ENCODE assay signal across 30 cellular contexts in the genomic region with DNA sequence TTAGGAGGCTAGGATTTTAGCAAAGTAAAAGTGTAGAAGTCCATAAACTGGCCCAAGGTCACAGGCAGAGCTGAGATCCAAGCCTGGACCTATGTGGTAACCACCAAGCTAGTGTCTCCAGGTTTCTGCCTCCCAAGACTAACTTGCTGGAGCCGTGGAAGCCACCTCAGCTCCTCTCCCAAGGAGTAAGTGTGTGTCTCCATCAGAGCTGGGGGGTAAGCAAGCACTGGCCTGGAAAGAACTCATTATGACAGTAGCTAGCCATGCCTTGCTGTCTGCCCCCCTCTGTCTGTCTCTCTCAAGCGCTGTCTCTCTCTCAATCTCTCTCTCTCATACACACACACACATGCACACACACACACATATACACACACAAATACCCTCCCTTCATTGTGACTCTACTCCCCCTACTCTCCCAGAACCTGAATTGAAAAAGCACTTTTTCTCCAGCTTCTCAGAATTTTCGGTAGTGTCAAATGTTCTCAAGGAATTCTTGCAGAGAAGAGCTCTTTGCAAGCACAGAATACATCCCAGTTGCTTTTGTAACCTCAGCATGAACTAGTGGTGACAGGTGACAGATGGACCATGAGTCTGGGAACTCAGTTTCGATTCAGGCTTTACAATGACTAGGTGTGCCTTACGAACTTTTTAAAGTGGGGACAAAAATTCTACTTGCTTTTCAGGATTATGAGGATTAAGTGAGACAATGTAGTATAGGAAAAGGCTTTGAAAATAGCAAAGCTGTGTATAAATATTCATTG.
A peak's percentile ranks its signal among the peaks of the same experiment; 100 is the strongest.
DNase-seq lines count a peak whose midpoint lies in the region; ATAC-seq, FAIRE-seq and TF ChIP-seq lines count a peak whose summit lies in the region.
"Had no signal": no experiment of that assay in that cellular context is flagged by ENCODE, and none has a peak within 500 bp of the region (broad histone marks: within the 10 kb centered on the region; RNA-seq: fewer than 3 reads in every experiment).

No MANE protein-coding gene starts in this region.

- no peaks in the 10 kb centered on the region for H3K79me1 ChIP-seq in mesendoderm (ENCODE audit: low read length)

- H3K36me3 Mint-ChIP-seq in stimulated activated memory B cell treated with anti-CD40 and anti-IgM and Interleukin-4, amounts not matched to agents 10 μg/mL and 1 μg/mL and 100 μg/mL, for 72 hours, result peaks cover 22% of the 10 kb centered on the region
- no peaks in the 10 kb centered on the region for H3K36me3 Mint-ChIP-seq in activated T-cell treated with anti-CD3 and anti-CD28 coated beads, Interleukin-2, amount 50 U/mL, for 24 hours (ENCODE audit: low read depth)
- H3K36me3 Mint-ChIP-seq: CD8-positive, alpha-beta T cell; naive thymus-derived CD8-positive, alpha-beta T cell had no signal

- H3K4me3 Mint-ChIP-seq in stimulated activated memory B cell treated with anti-CD40 and anti-IgM and Interleukin-4, amounts not matched to agents 10 μg/mL and 1 μg/mL and 100 μg/mL, for 72 hours, result no peak overlapping the region
- H3K4me3 Mint-ChIP-seq in activated T-cell treated with anti-CD3 and anti-CD28 coated beads, Interleukin-2, amount 50 U/mL, for 24 hours, result no peak overlapping the region
- H3K4me3 Mint-ChIP-seq: activated naive CD4-positive, alpha-beta T cell treated with anti-CD3 and anti-CD28 coated beads, Interleukin-2, amount 50 U/mL, for 24 hours; CD8-positive, alpha-beta T cell; immature natural killer cell; naive thymus-derived CD8-positive, alpha-beta T cell; WTC11 had no signal

- H3K4me3 ChIP-seq in GM23248 (no peak overlapping the region), K562 (no peak overlapping the region), mesendoderm (ENCODE audit: low read length) (no peak overlapping the region)
- H3K4me3 ChIP-seq: A549, coronary artery, ovary, Peyer's patch, SJCRH30 had no signal

- H3F3A ChIP-seq in GM23248 (ENCODE audit: insufficient read depth), result peaks cover 6% of the 10 kb centered on the region; the same call in 1 of the 2 replicates

- in situ Hi-C loops in GM23248 (cut with MboI), result no loop called here
- in situ Hi-C loops in K562 (cut with MboI), result no loop called here

- H3K79me2 ChIP-seq in GM23248 (ENCODE audit: insufficient read depth) (no peaks in the 10 kb centered on the region), K562 (ENCODE audit: control insufficient read depth, insufficient read depth, low read length) (no peaks in the 10 kb centered on the region), mesendoderm (ENCODE audit: control insufficient read depth, insufficient read depth, low read length) (no peaks in the 10 kb centered on the region)

- no peak for TF ChIP-seq CTCF in K562 (IDR thresholded peaks at IDR 0.05 in 2 of 3, conservative IDR thresholded peaks at IDR 0.05 in 1 of 3; ENCODE audit: insufficient read depth in 2 of 3, low read depth in 1 of 3, low read length in 3 of 3)

- no peak overlapping the region for H3K4me2 ChIP-seq in GM23248 (ENCODE audit: unreplicated experiment)
- H3K4me2 ChIP-seq in K562 (ENCODE audit: insufficient read depth, low read length), result no peak overlapping the region
- no peak overlapping the region for H3K4me2 ChIP-seq in mesendoderm (ENCODE audit: low read length)

- TF ChIP-seq RAD21 in K562 (CRISPR knock-in tag; conservative IDR thresholded peaks at IDR 0.05 in 1 of 2, IDR thresholded peaks at IDR 0.05 in 1 of 2), result no peak

- no peak overlapping the region for H2BK5ac ChIP-seq in mesendoderm (ENCODE audit: low read length)

- no peaks in the 10 kb centered on the region for H3K27me3 Mint-ChIP-seq in stimulated activated memory B cell treated with anti-CD40 and anti-IgM and Interleukin-4, amounts not matched to agents 10 μg/mL and 1 μg/mL and 100 μg/mL, for 72 hours
- no peaks in the 10 kb centered on the region for H3K27me3 Mint-ChIP-seq in activated T-cell treated with anti-CD3 and anti-CD28 coated beads, Interleukin-2, amount 50 U/mL, for 24 hours
- H3K27me3 Mint-ChIP-seq: activated naive CD4-positive, alpha-beta T cell treated with anti-CD3 and anti-CD28 coated beads, Interleukin-2, amount 50 U/mL, for 24 hours had no signal

- peak overlapping the region; percentile 5 for H3K27ac Mint-ChIP-seq in stimulated activated memory B cell treated with anti-CD40 and anti-IgM and Interleukin-4, amounts not matched to agents 10 μg/mL and 1 μg/mL and 100 μg/mL, for 72 hours
- no peak overlapping the region for H3K27ac Mint-ChIP-seq in activated T-cell treated with anti-CD3 and anti-CD28 coated beads, Interleukin-2, amount 50 U/mL, for 24 hours
- H3K27ac Mint-ChIP-seq: activated naive CD4-positive, alpha-beta T cell treated with anti-CD3 and anti-CD28 coated beads, Interleukin-2, amount 50 U/mL, for 24 hours; CD8-positive, alpha-beta T cell; WTC11 had no signal

- no peak overlapping the region; the same call in 1 of the 2 replicates for H3K9ac ChIP-seq in GM23248
- H3K9ac ChIP-seq in K562 (ENCODE audit: insufficient read depth in 1 of 2, low read depth in 2 of 2, low read length in 2 of 2), result no peak overlapping the region
- H3K9ac ChIP-seq in mesendoderm (ENCODE audit: low read length), result no peak overlapping the region

- H3K4me1 ChIP-seq in GM23248 (ENCODE audit: insufficient read depth), result peaks cover 27% of the 10 kb centered on the region
- peaks cover 3 to 25% of the 10 kb centered on the region in 2 experiments; a peak in 4 of 5 replicates for H3K4me1 ChIP-seq in K562 (replicated peaks in 1 of 2; ENCODE audit: control insufficient read depth in 2 of 2, insufficient read depth in 2 of 2, low read length in 2 of 2)
- H3K4me1 ChIP-seq in mesendoderm (ENCODE audit: control insufficient read depth, low read depth, low read length), result peaks cover 4% of the 10 kb centered on the region

- peak overlapping the region; percentile 24; the same call in 1 of the 2 replicates for H2AFZ ChIP-seq in GM23248
- H2AFZ ChIP-seq in K562 (ENCODE audit: low read depth, low read length), result no peak overlapping the region

- 62% methylated on average over 5 of the region's 5 CpGs for WGBS in GM23248 (ENCODE audit: low coverage in 1 of 2, low lambda C conversion rate in 2 of 2, missing lambda C conversion rate in 2 of 2), 2 experiments
- 15% methylated on average over 5 of the region's 5 CpGs for WGBS in K562 (ENCODE audit: insufficient coverage, low coverage, missing lambda C conversion rate)
- no CpG with 5 or more reads among the region's 5 CpGs for WGBS in mesendoderm (ENCODE audit: extremely low coverage, insufficient coverage, low lambda C conversion rate)

- H3K4me1 Mint-ChIP-seq in stimulated activated memory B cell treated with anti-CD40 and anti-IgM and Interleukin-4, amounts not matched to agents 10 μg/mL and 1 μg/mL and 100 μg/mL, for 72 hours, result peaks cover 29% of the 10 kb centered on the region
- peaks cover 22% of the 10 kb centered on the region for H3K4me1 Mint-ChIP-seq in activated T-cell treated with anti-CD3 and anti-CD28 coated beads, Interleukin-2, amount 50 U/mL, for 24 hours (ENCODE audit: low read depth)

- no peak overlapping the region for H2BK120ac ChIP-seq in mesendoderm (ENCODE audit: low read depth, low read length)

- H4K20me1 ChIP-seq in GM23248 (ENCODE audit: insufficient read depth) (no peaks in the 10 kb centered on the region), K562 (replicated peaks; ENCODE audit: control insufficient read depth, insufficient read depth, low read length) (no peaks in the 10 kb centered on the region)

- no peak for FAIRE-seq in K562 (lab: Jason Lieb, UNC)
- FAIRE-seq: A549, urothelium cell line had no signal

- no peak overlapping the region for H4K5ac ChIP-seq in mesendoderm (ENCODE audit: low read length)

- H2AK5ac ChIP-seq in mesendoderm (ENCODE audit: low read length), result no peak overlapping the region

- no peak overlapping the region for H3K4ac ChIP-seq in mesendoderm (ENCODE audit: low read depth, low read length)

- no peaks in the 10 kb centered on the region for H3K9me2 ChIP-seq in GM23248 (ENCODE audit: insufficient read depth)

- no peaks in the 10 kb centered on the region for H3K9me1 ChIP-seq in K562 (ENCODE audit: control insufficient read depth, insufficient read depth, low read length)

- BruUV-seq in K562 (replicated peaks; lab: Mats Ljungman, UMichigan), result no TSS peak

- no peak overlapping the region for H3K18ac ChIP-seq in mesendoderm (ENCODE audit: low read length)

- H3K36me3 ChIP-seq in GM23248 (ENCODE audit: low read depth), result no peaks in the 10 kb centered on the region
- H3K36me3 ChIP-seq in K562 (ENCODE audit: control insufficient read depth, insufficient read depth, low read length), result no peaks in the 10 kb centered on the region
- H3K36me3 ChIP-seq in mesendoderm (ENCODE audit: control insufficient read depth, insufficient read depth, low read length), result no peaks in the 10 kb centered on the region
- H3K36me3 ChIP-seq: ovary, Peyer's patch, SJCRH30 had no signal

- H3K23ac ChIP-seq in mesendoderm (ENCODE audit: low read length), result no peak overlapping the region

- H3K27ac ChIP-seq in GM23248 (no peak overlapping the region; the same call in 1 of the 2 replicates), K562 (ENCODE audit: extremely low read depth, low read depth, low read length) (no peak overlapping the region), mesendoderm (ENCODE audit: low read depth, low read length) (no peak overlapping the region)
- H3K27ac ChIP-seq: ovary, SJCRH30 had no signal

- no peak for ATAC-seq in K562
- ATAC-seq in stimulated activated memory B cell treated with anti-CD40 and anti-IgM and Interleukin-4, amounts not matched to agents 10 μg/mL and 1 μg/mL and 100 μg/mL, for 72 hours, result no peak
- ATAC-seq: A549; CD8-positive, alpha-beta T cell; left lobe of liver; naive thymus-derived CD8-positive, alpha-beta T cell; WTC11 had no signal

- no peak for TF ChIP-seq POLR2A in K562 (conservative IDR thresholded peaks at IDR 0.05)

- intact Hi-C loops in K562 (cut with micrococcal nuclease), result no loop called here

- no peak overlapping the region for H2BK15ac ChIP-seq in mesendoderm (replicated peaks; ENCODE audit: low read depth)

- TF ChIP-seq EP300 in K562 (IDR thresholded peaks at IDR 0.05; ENCODE audit: low read length), result no peak

- peak overlapping the region; percentile 10 for H3K56ac ChIP-seq in mesendoderm (ENCODE audit: low read length)

- CTCF ChIA-PET in K562 (lab: Yijun Ruan, JAX; ENCODE audit: low intra/inter-chr PET ratio), result no interaction called here

- H3K9me3 Mint-ChIP-seq in stimulated activated memory B cell treated with anti-CD40 and anti-IgM and Interleukin-4, amounts not matched to agents 10 μg/mL and 1 μg/mL and 100 μg/mL, for 72 hours, result peaks cover 3% of the 10 kb centered on the region
- no peaks in the 10 kb centered on the region for H3K9me3 Mint-ChIP-seq in activated T-cell treated with anti-CD3 and anti-CD28 coated beads, Interleukin-2, amount 50 U/mL, for 24 hours
- H3K9me3 Mint-ChIP-seq: activated naive CD4-positive, alpha-beta T cell treated with anti-CD3 and anti-CD28 coated beads, Interleukin-2, amount 50 U/mL, for 24 hours; CD8-positive, alpha-beta T cell; WTC11 had no signal

- no peaks in the 10 kb centered on the region for H3K9me3 ChIP-seq in GM23248 (ENCODE audit: low read depth)
- no peaks in the 10 kb centered on the region for H3K9me3 ChIP-seq in K562 (replicated peaks; ENCODE audit: control insufficient read depth, insufficient read depth, low read depth, low read length)
- H3K9me3 ChIP-seq: A549, ovary, Peyer's patch, SJCRH30 had no signal

- H3K27me3 ChIP-seq in GM23248 (replicated peaks; ENCODE audit: insufficient read depth) (no peaks in the 10 kb centered on the region), K562 (ENCODE audit: control insufficient read depth in 2 of 2, insufficient read depth in 2 of 2, low read length in 2 of 2) (peaks cover 0 to 11% of the 10 kb centered on the region in 2 experiments; a peak in 3 of 5 replicates), mesendoderm (ENCODE audit: insufficient read depth, low read length, poor library complexity) (no peaks in the 10 kb centered on the region)
- H3K27me3 ChIP-seq: ovary, Peyer's patch, SJCRH30 had no signal

- POLR2A ChIA-PET in K562 (lab: Yijun Ruan, JAX), result interaction anchor here (0.6 to 1.2 kb wide), 4 partner anchors 9 to 666 kb away, joined by 3 to 4 read pairs (median 3); no protein-coding TSS in a partner anchor

- no peak overlapping the region for H4K8ac ChIP-seq in mesendoderm (ENCODE audit: low read depth, low read length)

- peak; percentile 34 for DNase-seq in GM23248
- DNase-seq in K562 (ENCODE audit: extremely low read depth in 1 of 4, low spot score in 3 of 4), result no peak
- no peak for DNase-seq in mesendoderm
- DNase-seq in activated T-cell treated with anti-CD3 and anti-CD28 coated beads, Interleukin-2, amount 50 U/mL, for 24 hours, result no peak
- no peak for DNase-seq in NCI-H2107 treated with DMSO at 0.1 percent for 48 hours (lab: John Stamatoyannopoulos, UW; ENCODE audit: unreplicated experiment)
- DNase-seq in EL, result no peak
- no peak for DNase-seq in globus pallidus (ENCODE audit: low spot score)
- DNase-seq: activated CD4-positive, alpha-beta T cell treated with anti-CD3 and anti-CD28 coated beads, Interleukin-2, amount 50 U/mL, for 1 hour; CD8-positive, alpha-beta T cell; DMS153; effector memory CD4-positive, alpha-beta T cell; hypothalamus; immature natural killer cell; midbrain; naive thymus-derived CD8-positive, alpha-beta T cell; NCI-H1105 treated with DMSO at 0.1 percent for 48 hours; NCI-H1930; NCI-H526; Peyer's patch; retina; SJCRH30; stimulated activated CD4-positive, alpha-beta T cell treated with anti-CD3 and anti-CD28 coated beads, Interleukin-2, amount 100 ng/mL, for 48 hours had no signal
